In genomic region chr6:14120556-14120955, GRCh38 we compare ENCODE assay signal across 1 cellular context.
A peak's percentile ranks its signal among the peaks of the same experiment; 100 is the strongest.
TF ChIP-seq lines count a peak whose summit lies in the region.

No MANE protein-coding gene starts in this region.

TF ChIP-seq in GM12878, 131 proteins besides CTCF, POLR2A, EP300 and RAD21:
- TF ChIP-seq BRCA1 (IDR thresholded peaks at IDR 0.05; ENCODE audit: low read depth, low read length) (no peak), TCF12 (IDR thresholded peaks at IDR 0.05; ENCODE audit: low read depth, low read length) (no peak), POLR2AphosphoS5 (IDR thresholded peaks at IDR 0.05; ENCODE audit: low read length) (peak; percentile 47), ZNF687 (IDR thresholded peaks at IDR 0.05) (no peak), ZBED1 (IDR thresholded peaks at IDR 0.05; ENCODE audit: borderline replicate concordance) (0 out of 2 replicates have a peak, but pooled peaks have one; percentile 1), ZNF217 (IDR thresholded peaks at IDR 0.05) (no peak)
